ENCODE assay signal across 8 cellular contexts in the genomic region with DNA sequence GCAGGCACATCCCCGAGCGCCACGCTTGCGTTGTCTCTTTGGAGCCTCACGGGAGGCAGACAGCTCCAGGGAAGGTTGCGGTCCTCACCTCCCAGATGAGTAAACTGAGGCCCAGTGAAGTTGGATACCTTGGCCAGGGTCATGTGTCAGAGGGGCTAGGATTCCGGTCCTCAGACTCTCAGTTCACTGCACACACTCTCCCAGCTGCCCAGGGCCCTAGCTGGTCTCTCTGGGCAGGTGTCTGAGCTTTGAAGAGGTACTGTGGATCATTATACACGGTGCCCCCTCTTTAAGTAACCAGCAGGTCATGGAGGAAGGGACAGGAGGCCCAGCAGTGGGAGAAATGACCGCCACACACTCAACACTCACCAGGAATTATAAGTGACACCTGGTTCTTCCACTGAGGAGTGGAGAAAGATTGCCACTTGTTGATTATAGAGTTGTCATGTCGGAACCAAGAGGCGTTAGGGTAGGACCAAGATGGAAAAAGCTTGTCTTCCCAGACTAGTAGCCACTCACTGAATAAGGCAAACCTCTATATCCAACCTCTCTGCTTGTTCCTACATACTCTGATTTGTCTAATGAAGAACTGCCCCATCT. TPM values are rescaled to one million over a fixed set of nuclear protein-coding genes. Genes with fewer than 3 reads are reported as not detected.
A peak's percentile ranks its signal among the peaks of the same experiment; 100 is the strongest.
DNase-seq lines count a peak whose midpoint lies in the region; ATAC-seq and TF ChIP-seq lines count a peak whose summit lies in the region.

No MANE protein-coding gene starts in this region.

- H3K27ac ChIP-seq in C4-2B (peak overlapping the region; percentile 91), body of pancreas (peak overlapping the region; percentile 70 to 85 (median 82)), mesendoderm (ENCODE audit: low read depth, low read length) (no peak overlapping the region)

- H2BK5ac ChIP-seq in mesendoderm (ENCODE audit: low read length): no peak overlapping the region

- peak overlapping the region; percentile 96 for H3K56ac ChIP-seq in mesendoderm (ENCODE audit: low read length)

- peak overlapping the region; percentile 29 for H3K18ac ChIP-seq in mesendoderm (ENCODE audit: low read length)

- H4K8ac ChIP-seq in mesendoderm (ENCODE audit: low read depth, low read length): no peak overlapping the region

- peak overlapping the region; percentile 49 for H3K4ac ChIP-seq in mesendoderm (ENCODE audit: low read depth, low read length)

- peak overlapping the region; percentile 95 for H3K9ac ChIP-seq in mesendoderm (ENCODE audit: low read length)

- H2AK5ac ChIP-seq in mesendoderm (ENCODE audit: low read length): peak overlapping the region; percentile 9

- H3K4me1 ChIP-seq in body of pancreas (peaks cover 22% of the 10 kb centered on the region), mesendoderm (ENCODE audit: control insufficient read depth, low read depth, low read length) (peaks cover 3% of the 10 kb centered on the region)

- H3K79me1 ChIP-seq in mesendoderm (ENCODE audit: low read length): peaks cover 12% of the 10 kb centered on the region

- H3K9me3 ChIP-seq in body of pancreas: no peaks in the 10 kb centered on the region

- no peak for TF ChIP-seq POLR2A in body of pancreas (IDR thresholded peaks at IDR 0.05)

- no peaks in the 10 kb centered on the region for H3K27me3 ChIP-seq in body of pancreas
- H3K27me3 ChIP-seq in mesendoderm (ENCODE audit: insufficient read depth, low read length, poor library complexity): no peaks in the 10 kb centered on the region

- TF ChIP-seq CTCF in C4-2B (conservative IDR thresholded peaks at IDR 0.05) (no peak), body of pancreas (IDR thresholded peaks at IDR 0.05) (no peak)

- intact Hi-C loops in body of pancreas (cut with DNase I): no loop called here

- H3K36me3 ChIP-seq in body of pancreas (replicated peaks in 1 of 2; ENCODE audit: insufficient read depth in 1 of 2, low read depth in 2 of 2) (peaks cover 21 to 23% of the 10 kb centered on the region in 2 donors), mesendoderm (ENCODE audit: control insufficient read depth, insufficient read depth, low read length) (peaks cover 8% of the 10 kb centered on the region)

- no peak overlapping the region for H2BK120ac ChIP-seq in mesendoderm (ENCODE audit: low read depth, low read length)

- no peak overlapping the region for H4K5ac ChIP-seq in mesendoderm (ENCODE audit: low read length)

- no peak for DNase-seq in body of pancreas
- no peak for DNase-seq in mesendoderm
- DNase-seq in stimulated activated CD4-positive, alpha-beta T cell treated with anti-CD3 and anti-CD28 coated beads, Interleukin-2, amount 100 ng/mL, for 24 hours: no peak

- H3K4me2 ChIP-seq in mesendoderm (ENCODE audit: low read length): peak overlapping the region; percentile 81

- peak overlapping the region; percentile 94 to 97 for H3K4me3 ChIP-seq in body of pancreas
- peak overlapping the region; percentile 87 for H3K4me3 ChIP-seq in mesendoderm (ENCODE audit: low read length)

- no peak overlapping the region for H3K23ac ChIP-seq in mesendoderm (ENCODE audit: low read length)

- ATAC-seq in HG03378 (IDR thresholded peaks at IDR 0.05; ENCODE audit: unreplicated experiment) (peak; percentile 15), body of pancreas (peak; percentile 13), HG03457 (IDR thresholded peaks at IDR 0.05; ENCODE audit: unreplicated experiment) (no peak), GM19351 (IDR thresholded peaks at IDR 0.05; ENCODE audit: unreplicated experiment) (no peak), GM21723 (IDR thresholded peaks at IDR 0.05; ENCODE audit: unreplicated experiment) (no peak)

- WGBS in body of pancreas, 2 donors: 14 to 21% methylated on average over 6 to 8 of the region's 11 CpGs
- no CpG with 5 or more reads among the region's 11 CpGs for WGBS in mesendoderm (ENCODE audit: extremely low coverage, insufficient coverage, low lambda C conversion rate)

- peaks cover 11% of the 10 kb centered on the region for H3K79me2 ChIP-seq in mesendoderm (ENCODE audit: control insufficient read depth, insufficient read depth, low read length)

- H2BK15ac ChIP-seq in mesendoderm (replicated peaks; ENCODE audit: low read depth): no peak overlapping the region

RNA-seq across cellular contexts. Expression of a gene that starts 0.6 kb away (rescaled TPM):
- 100 to 1,000 TPM in 1 of 2 donors, 10 to 100 TPM in 1; 59.9 to 119 TPM for total RNA-seq in body of pancreas
- 33.1 TPM for polyA plus RNA-seq in mesendoderm (2013, experiment 1 of 2)
- polyA plus RNA-seq in mesendoderm (2013, experiment 2 of 2): 33.0 TPM

RNA-seq across cellular contexts. Expression of a gene that starts 18.1 kb away (rescaled TPM):
- 10 to 100 TPM in 1 of 2 donors, 1 to 10 TPM in 1; 5.6 to 12.2 TPM for total RNA-seq in body of pancreas
- 24.5 TPM for polyA plus RNA-seq in mesendoderm (2013, experiment 1 of 2)
- 24.9 TPM for polyA plus RNA-seq in mesendoderm (2013, experiment 2 of 2)

RNA-seq across cellular contexts. Expression of a gene that starts 38.1 kb away (rescaled TPM):
- 100 to 1,000 TPM; 103 to 129 TPM for total RNA-seq in body of pancreas
- polyA plus RNA-seq in mesendoderm (2013, experiment 1 of 2): 795 TPM
- 787 TPM for polyA plus RNA-seq in mesendoderm (2013, experiment 2 of 2)

RNA-seq across cellular contexts. Expression of a gene that starts 45.1 kb away (rescaled TPM):
- total RNA-seq in body of pancreas: 10 to 100 TPM; 21.8 to 24.1 TPM
- polyA plus RNA-seq in mesendoderm (2013, experiment 1 of 2): 3.4 TPM
- 3.3 TPM for polyA plus RNA-seq in mesendoderm (2013, experiment 2 of 2)

RNA-seq across cellular contexts. Expression of a gene that starts 53.2 kb away (rescaled TPM):
- 1 to 10 TPM; 4.2 to 7.3 TPM for total RNA-seq in body of pancreas
- polyA plus RNA-seq in mesendoderm (2013, experiment 1 of 2): 2.0 TPM
- 2.3 TPM for polyA plus RNA-seq in mesendoderm (2013, experiment 2 of 2)

Comparison
In these comparisons a context has a peak if more than half of its experiments do, and no peak if none do; other contexts are left out.
1. ATAC-seq: peak in HG03378 (single experiment) and body of pancreas (single experiment); none in HG03457 (single experiment), GM19351 (single experiment) and GM21723 (single experiment).